In genomic region chr13:37303610-37304009, GRCh38 we compare ENCODE assay signal across 21 cellular contexts.
"Had no signal": no experiment of that assay in that cellular context is flagged by ENCODE, and none has a peak within 500 bp of the region (broad histone marks: within the 10 kb centered on the region; RNA-seq: fewer than 3 reads in every experiment).

No MANE protein-coding gene starts in this region.

- H3K4me3 ChIP-seq: adrenal gland, cardiac muscle cell, esophagus squamous epithelium, heart left ventricle, left lung, lung, prostate gland, right atrium auricular region, thoracic aorta, vagina had no signal

- H3K9me3 ChIP-seq: adrenal gland, esophagus squamous epithelium, heart left ventricle, prostate gland, right atrium auricular region, thoracic aorta, vagina had no signal

- H3K27ac ChIP-seq: adrenal gland, cardiac muscle cell, esophagus squamous epithelium, heart left ventricle, left lung, prostate gland, right atrium auricular region, thoracic aorta, vagina had no signal

- ATAC-seq: activated T-cell treated with anti-CD3 and anti-CD28 coated beads, Interleukin-2, amount 50 U/mL, for 4 hours; heart left ventricle; left lung; natural killer cell; WTC11 had no signal

- H3K4me1 ChIP-seq: adrenal gland, heart left ventricle, left lung, prostate gland, right atrium auricular region, vagina had no signal

- DNase-seq: activated CD4-positive, alpha-beta T cell treated with anti-CD3 and anti-CD28 coated beads, Interleukin-2, amount 50 U/mL, for 4 hours; activated CD8-positive, alpha-beta memory T cell treated with anti-CD3 and anti-CD28 coated beads, Interleukin-2, amount 50 U/mL, for 48 hours; activated naive CD4-positive, alpha-beta T cell; activated T-cell treated with anti-CD3 and anti-CD28 coated beads, Interleukin-2, amount 50 U/mL, for 4 hours; adrenal gland; effector memory CD4-positive, alpha-beta T cell; esophagus squamous epithelium; heart left ventricle; left lung; midbrain; natural killer cell; stimulated activated CD4-positive, alpha-beta T cell treated with anti-CD3 and anti-CD28 coated beads, Interleukin-4, amount 100 ng/mL, for 24 hours; stimulated activated naive CD4-positive, alpha-beta T cell treated with Interleukin-2 at 50 U/mL for 16 hours; T-helper 9 cell had no signal

- H3K36me3 ChIP-seq: adrenal gland, cardiac muscle cell, esophagus squamous epithelium, heart left ventricle, left lung, prostate gland, right atrium auricular region, thoracic aorta, vagina had no signal

- H3K27me3 ChIP-seq: adrenal gland, cardiac muscle cell, esophagus squamous epithelium, heart left ventricle, left lung, right atrium auricular region, vagina had no signal
